Comparison of ENCODE assay signal across 13 cellular contexts in the genomic region with DNA sequence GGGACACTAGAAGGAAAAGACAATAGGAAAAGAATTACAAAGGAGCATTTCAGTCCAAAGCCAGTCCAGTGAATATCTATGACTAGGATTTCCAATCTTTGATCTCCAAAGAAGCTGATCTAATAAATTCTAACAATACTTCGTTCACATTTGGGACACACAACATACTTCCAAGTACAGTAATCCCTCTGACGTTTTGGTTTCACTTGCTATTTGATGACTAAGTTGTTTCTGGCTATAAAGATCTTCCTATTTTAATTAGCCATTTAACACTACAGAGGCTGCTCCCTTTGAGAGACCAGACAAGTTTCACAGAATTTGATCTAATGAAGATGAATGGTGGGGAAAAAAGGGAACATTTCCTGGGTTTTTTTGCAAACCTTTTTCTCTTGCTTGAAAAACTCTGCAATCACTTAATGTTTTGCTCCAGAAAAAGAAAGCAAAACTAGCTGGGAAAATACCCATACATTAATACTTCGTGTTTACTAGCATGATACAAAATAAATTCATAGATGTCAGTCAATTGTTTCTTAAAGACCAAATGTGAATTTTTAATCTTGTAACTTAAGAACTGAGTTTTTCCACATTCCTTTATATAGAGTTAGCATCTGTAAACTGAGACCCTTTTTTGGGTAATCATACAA. TPM values are rescaled to one million over a fixed set of nuclear protein-coding genes. Genes with fewer than 3 reads are reported as not detected.
A peak's percentile ranks its signal among the peaks of the same experiment; 100 is the strongest.
DNase-seq lines count a peak whose midpoint lies in the region; TF ChIP-seq lines count a peak whose summit lies in the region.
"Had no signal": no experiment of that assay in that cellular context is flagged by ENCODE, and none has a peak within 500 bp of the region (broad histone marks: within the 10 kb centered on the region; RNA-seq: fewer than 3 reads in every experiment).

No MANE protein-coding gene starts in this region.

- TF ChIP-seq CTCF in GM12865 (IDR thresholded peaks at IDR 0.05; ENCODE audit: insufficient read depth, low read depth, low read length, missing control alignments) (no peak), BE2C (IDR thresholded peaks at IDR 0.05; ENCODE audit: low read depth, low read length) (no peak)

- peak overlapping the region; percentile 53 for H3K9ac ChIP-seq in adipocyte (ENCODE audit: low read length)

- no peaks in the 10 kb centered on the region for H3K79me2 ChIP-seq in ACC112 (ENCODE audit: control insufficient read depth, insufficient read depth, low read length, unreplicated experiment)

- H3K36me3 ChIP-seq in ACC112 (ENCODE audit: insufficient read depth, low read length) (no peaks in the 10 kb centered on the region), adipocyte (ENCODE audit: control insufficient read depth, insufficient read depth, low read length, severe bottlenecking) (no peaks in the 10 kb centered on the region), BE2C (no peaks in the 10 kb centered on the region)
- H3K36me3 ChIP-seq: transverse colon had no signal

- H3K4me3 ChIP-seq in ACC112 (ENCODE audit: low read depth, low read length) (peak overlapping the region; percentile 71), GM12865 (ENCODE audit: low read depth, low read length) (peak overlapping the region; percentile 31), adipocyte (ENCODE audit: low read length) (peak overlapping the region; percentile 67), BE2C (ENCODE audit: low read depth, low read length) (no peak overlapping the region)
- H3K4me3 ChIP-seq: lung, transverse colon had no signal

- peak overlapping the region; percentile 66 for H3K27ac ChIP-seq in ACC112 (ENCODE audit: low read depth, low read length)
- H3K27ac ChIP-seq: transverse colon had no signal

- peaks cover 15% of the 10 kb centered on the region for H3K4me1 ChIP-seq in ACC112 (ENCODE audit: control insufficient read depth, insufficient read depth, low read length, unreplicated experiment)
- H3K4me1 ChIP-seq in adipocyte (ENCODE audit: control insufficient read depth, insufficient read depth, low read length), result peaks cover 36% of the 10 kb centered on the region
- H3K4me1 ChIP-seq in BE2C, result no peaks in the 10 kb centered on the region
- H3K4me1 ChIP-seq: transverse colon had no signal

- H3K9me3 ChIP-seq in adipocyte (ENCODE audit: control insufficient read depth, low read length) (no peaks in the 10 kb centered on the region), BE2C (no peaks in the 10 kb centered on the region)
- H3K9me3 ChIP-seq: transverse colon had no signal

- no peak for DNase-seq in GM12865 (ENCODE audit: low read depth)
- DNase-seq in adipocyte (ENCODE audit: low read depth), result peak; percentile 82
- DNase-seq in hepatic stellate cell (ENCODE audit: low spot score), result peak; percentile 28
- DNase-seq in BE2C, result no peak
- no peak for DNase-seq in stimulated activated CD4-positive, alpha-beta T cell treated with anti-CD3 and anti-CD28 coated beads, Interleukin-4, amount 100 ng/mL, for 1 hour
- no peak for DNase-seq in DMS53 (lab: John Stamatoyannopoulos, UW)
- no peak for DNase-seq in stimulated activated CD4-positive, alpha-beta T cell treated with anti-CD3 and anti-CD28 coated beads, Interleukin-2, amount 100 ng/mL, for 24 hours
- DNase-seq: effector CD8-positive, alpha-beta T cell; NCI-H2171 treated with DMSO at 0.1 percent for 48 hours; Right ventricle myocardium superior; transverse colon had no signal

- no peaks in the 10 kb centered on the region for H3K27me3 ChIP-seq in ACC112 (ENCODE audit: insufficient read depth, low read length)
- H3K27me3 ChIP-seq in adipocyte (replicated peaks; ENCODE audit: control insufficient read depth, insufficient read depth, low read length), result no peaks in the 10 kb centered on the region
- H3K27me3 ChIP-seq in BE2C, result no peaks in the 10 kb centered on the region
- H3K27me3 ChIP-seq: transverse colon had no signal

- peak overlapping the region; percentile 56 for H2AFZ ChIP-seq in ACC112 (ENCODE audit: low read length, unreplicated experiment)

RNA-seq across cellular contexts. Expression of a gene that starts 27.9 kb away (rescaled TPM):
- polyA plus RNA-seq in BE2C (2012; ENCODE audit: insufficient read depth, insufficient read length, low read depth), result 0.42 TPM

Comparison
In these comparisons a context has a peak if more than half of its experiments do, and no peak if none do; other contexts are left out.
1. DNase-seq: peak in adipocyte (single experiment) and hepatic stellate cell (single experiment); none in GM12865 (single experiment), BE2C (single experiment), stimulated activated CD4-positive, alpha-beta T cell treated with anti-CD3 and anti-CD28 coated beads, Interleukin-4, amount 100 ng/mL, for 1 hour (single experiment), DMS53 (single experiment) and stimulated activated CD4-positive, alpha-beta T cell treated with anti-CD3 and anti-CD28 coated beads, Interleukin-2, amount 100 ng/mL, for 24 hours (0 of 2).